In the genomic region with DNA sequence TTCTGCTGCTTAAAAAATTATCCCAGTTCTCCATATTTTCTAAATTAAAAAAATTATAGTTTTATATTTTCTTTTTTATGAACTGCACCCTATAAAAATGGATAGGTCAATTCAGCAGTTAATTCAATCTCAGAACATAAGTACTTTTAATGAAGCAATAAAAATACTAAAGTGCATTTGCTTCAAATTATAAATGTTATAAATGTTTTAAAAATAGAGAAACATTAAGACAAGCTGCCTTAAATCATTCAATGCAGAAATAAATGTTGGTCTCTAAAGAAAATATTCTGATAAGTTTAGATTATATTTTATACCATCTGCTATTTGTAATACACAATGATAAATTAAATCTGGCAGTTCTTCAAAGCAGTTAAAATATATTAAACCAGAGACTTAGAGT, we compare ENCODE assay signal across 20 cellular contexts.
DNase-seq lines count a peak whose midpoint lies in the region; ATAC-seq, FAIRE-seq and TF ChIP-seq lines count a peak whose summit lies in the region.
"Had no signal": no experiment of that assay in that cellular context is flagged by ENCODE, and none has a peak within 500 bp of the region (broad histone marks: within the 10 kb centered on the region; RNA-seq: fewer than 3 reads in every experiment).

No MANE protein-coding gene starts in this region.

- H3K27ac ChIP-seq in kidney (ENCODE audit: low read depth in 2 of 2, low read length in 2 of 2), result no peak overlapping the region
- H3K27ac ChIP-seq: BLaER1, C4-2B had no signal

- H3K4me1 ChIP-seq in kidney (ENCODE audit: control insufficient read depth in 1 of 2, insufficient read depth in 1 of 2, low read depth in 1 of 2, low read length in 2 of 2), result peaks cover 0 to 3% of the 10 kb centered on the region in 2 donors
- H3K4me1 ChIP-seq: BLaER1 had no signal

- H3K4me3 ChIP-seq in kidney (ENCODE audit: low read length in 2 of 2), result no peak overlapping the region
- H3K4me3 ChIP-seq: BLaER1, GM12878, GM23338 had no signal

- intact Hi-C loops in kidney (cut with DNase I), result no loop called here

- TF ChIP-seq CTCF in kidney (IDR thresholded peaks at IDR 0.05; ENCODE audit: borderline replicate concordance, extremely low read depth, insufficient read depth), result no peak

- no peak for DNase-seq in kidney
- no peak for DNase-seq in activated CD4-positive, alpha-beta T cell treated with anti-CD3 and anti-CD28 coated beads, Interleukin-2, amount 50 U/mL, for 4 hours
- DNase-seq in erythroblast (lab: John Stamatoyannopoulos, UW), result no peak
- DNase-seq: 8988T; Caco-2; CD4-positive, CD25-positive, alpha-beta regulatory T cell; CD8-positive, alpha-beta T cell; DMS153; DND-41; GDM1; H9 had no signal

- ATAC-seq in GM21447 (IDR thresholded peaks at IDR 0.05; ENCODE audit: unreplicated experiment), result no peak
- ATAC-seq: CD8-positive, alpha-beta T cell; GM12878; GM23338; HCT116 had no signal

- FAIRE-seq in A204.1 (lab: Jason Lieb, UNC), result peak; percentile 52
- FAIRE-seq in endometrium (lab: Jason Lieb, UNC), result peak; percentile 91
- peak; percentile 39 for FAIRE-seq in kidney (lab: Jason Lieb, UNC)
- FAIRE-seq: GM12878, GM19239 had no signal

- no peak for TF ChIP-seq POLR2A in erythroblast (IDR thresholded peaks at IDR 0.05; ENCODE audit: low read length)

- H3K9me3 ChIP-seq in kidney (ENCODE audit: control insufficient read depth in 1 of 2, low read length in 2 of 2), result no peaks in the 10 kb centered on the region
- H3K9me3 ChIP-seq: BLaER1 had no signal

- H3K9ac ChIP-seq in kidney (ENCODE audit: low read length in 2 of 2), result no peak overlapping the region
- H3K9ac ChIP-seq: BLaER1 had no signal

- H3K36me3 ChIP-seq in kidney (ENCODE audit: control insufficient read depth in 1 of 2, insufficient read depth in 2 of 2, low read length in 2 of 2), result no peaks in the 10 kb centered on the region
- H3K36me3 ChIP-seq: BLaER1 had no signal
